In the genomic region with DNA sequence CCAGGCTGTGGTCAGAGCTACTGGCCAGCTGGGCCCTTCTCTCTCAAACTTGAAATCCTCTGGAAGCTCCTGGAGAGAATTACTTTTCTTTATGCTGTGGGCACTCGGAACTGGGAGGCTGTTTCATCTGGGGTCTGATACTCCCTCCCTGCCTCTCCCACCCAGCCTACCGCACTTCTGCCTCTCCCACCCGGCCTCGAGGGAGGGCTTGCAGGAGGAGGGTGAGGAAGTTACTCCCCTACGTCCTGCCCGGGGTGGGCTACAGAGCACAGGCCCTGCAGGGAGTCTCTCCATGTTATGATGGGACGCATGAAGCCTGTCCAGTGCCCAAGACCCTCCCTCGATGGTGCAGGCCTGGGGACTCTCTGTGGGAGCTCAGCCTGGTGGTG, we compare ENCODE assay signal across 24 cellular contexts.
"Had no signal": no experiment of that assay in that cellular context is flagged by ENCODE, and none has a peak within 500 bp of the region (broad histone marks: within the 10 kb centered on the region; RNA-seq: fewer than 3 reads in every experiment).

No MANE protein-coding gene starts in this region.

- DNase-seq: Kasumi-1, MM.1S, NCI-H1092 treated with DMSO at 0.1 percent for 48 hours, NCI-H1436, NCI-H187, NCI-H2029, NCI-H2081 treated with DMSO at 0.1 percent for 48 hours, NCI-H2171, NCI-H226, NCI-H446, NCI-H510A, NCI-H524 treated with DMSO at 0.1 percent for 48 hours, NCI-H69, NCI-H774, PC-3, SHP77 treated with DMSO at 0.1 percent for 48 hours, SJCRH30 had no signal

- H3K4me2 ChIP-seq: KMS-11 had no signal

- H3K27me3 ChIP-seq: SJCRH30 had no signal

- H3K36me3 Mint-ChIP-seq: IgD-negative memory B cell had no signal

- H3K27ac Mint-ChIP-seq: IgD-negative memory B cell had no signal

- H3K4me3 ChIP-seq: K562, SJCRH30 had no signal

- H3K4me1 Mint-ChIP-seq: IgD-negative memory B cell had no signal

- H3K36me3 ChIP-seq: SJCRH30 had no signal

- ATAC-seq: K562, Panc1, PC-3, SK-N-SH treated with all-trans-retinoic acid at 6 μM for 48 hours had no signal

- H3K27ac ChIP-seq: HL-60, KMS-11, RWPE1, SJCRH30 had no signal

- H3K4me3 Mint-ChIP-seq: IgD-negative memory B cell had no signal

- H3K9ac ChIP-seq: KMS-11 had no signal

- H3K4me1 ChIP-seq: SJCRH30 had no signal

- H3K9me3 ChIP-seq: SJCRH30 had no signal
